ENCODE assay signal across 10 cellular contexts in genomic region chr1:215081566-215082531, GRCh38. TPM values are rescaled to one million over a fixed set of nuclear protein-coding genes. Genes with fewer than 3 reads are reported as not detected.
A peak's percentile ranks its signal among the peaks of the same experiment; 100 is the strongest.
DNase-seq lines count a peak whose midpoint lies in the region; ATAC-seq and TF ChIP-seq lines count a peak whose summit lies in the region.
"Had no signal": no experiment of that assay in that cellular context is flagged by ENCODE, and none has a peak within 500 bp of the region (broad histone marks: within the 10 kb centered on the region; RNA-seq: fewer than 3 reads in every experiment).

No MANE protein-coding gene starts in this region.

- TF ChIP-seq CTCF in brain microvascular endothelial cell (IDR thresholded peaks at IDR 0.05; ENCODE audit: low read depth, low read length, missing control alignments): no peak
- no peak for TF ChIP-seq CTCF in smooth muscle cell (IDR thresholded peaks at IDR 0.05; ENCODE audit: borderline replicate concordance, insufficient read depth, poor library complexity, severe bottlenecking)

- H2AFZ ChIP-seq in smooth muscle cell (ENCODE audit: low read depth): no peak overlapping the region

- no peak for DNase-seq in brain microvascular endothelial cell
- DNase-seq in iPS-NIHi11 (ENCODE audit: low spot score): peak; percentile 32
- DNase-seq in smooth muscle cell (lab: John Stamatoyannopoulos, UW; ENCODE audit: unreplicated experiment): no peak
- DNase-seq in activated CD4-positive, CD25-positive, alpha-beta regulatory T cell treated with anti-CD3 and anti-CD28 coated beads, Interleukin-2, amount 50 U/mL, for 72 hours: no peak
- no peak for DNase-seq in substantia nigra (lab: John Stamatoyannopoulos, UW)
- DNase-seq: NCI-H1694, SHP77 treated with DMSO at 0.1 percent for 48 hours had no signal

- H3F3A ChIP-seq in smooth muscle cell (ENCODE audit: low read depth): no peaks in the 10 kb centered on the region

- H3K4me3 ChIP-seq in HUES6 (ENCODE audit: low read depth, low read length): peak overlapping the region; percentile 76
- peak overlapping the region; percentile 68 for H3K4me3 ChIP-seq in brain microvascular endothelial cell (ENCODE audit: low read depth, low read length)
- H3K4me3 ChIP-seq in smooth muscle cell: peak overlapping the region; percentile 54

- in situ Hi-C loops in brain microvascular endothelial cell (cut with HindIII; ENCODE audit: low pct_ligation_motif_present, low sequenced_read_pairs): no loop called here

- no peak for ATAC-seq in HG03571 (IDR thresholded peaks at IDR 0.05; ENCODE audit: unreplicated experiment)
- no peak for ATAC-seq in GM21528 (IDR thresholded peaks at IDR 0.05; ENCODE audit: low FRiP score, unreplicated experiment)

- H4K20me1 ChIP-seq in smooth muscle cell (ENCODE audit: low read depth): no peaks in the 10 kb centered on the region

- H3K9me3 ChIP-seq in HUES6 (ENCODE audit: control insufficient read depth, insufficient read depth, low read depth, low read length) (no peaks in the 10 kb centered on the region), smooth muscle cell (replicated peaks; ENCODE audit: low read depth) (no peaks in the 10 kb centered on the region)

- 0 out of 2 replicates have a peak, but pooled peaks cover 12% of the 10 kb centered on the region for H3K4me1 ChIP-seq in HUES6 (ENCODE audit: control insufficient read depth, insufficient read depth, low read length)
- H3K4me1 ChIP-seq in smooth muscle cell (ENCODE audit: low read depth): no peaks in the 10 kb centered on the region

- no peak overlapping the region for H3K27ac ChIP-seq in HUES6 (ENCODE audit: low read depth, low read length)
- no peak overlapping the region for H3K27ac ChIP-seq in brain microvascular endothelial cell
- no peak overlapping the region for H3K27ac ChIP-seq in smooth muscle cell (ENCODE audit: low read depth)
- no peak overlapping the region for H3K27ac ChIP-seq in substantia nigra (ENCODE audit: low read depth, low read length, poor library complexity, severe bottlenecking)

- peak overlapping the region; percentile 91 for H3K4me2 ChIP-seq in smooth muscle cell

- peaks cover 93% of the 10 kb centered on the region for H3K27me3 ChIP-seq in HUES6 (ENCODE audit: control insufficient read depth, insufficient read depth, low read length)
- H3K27me3 ChIP-seq in brain microvascular endothelial cell (replicated peaks): no peaks in the 10 kb centered on the region
- peaks cover 93% of the 10 kb centered on the region for H3K27me3 ChIP-seq in smooth muscle cell (ENCODE audit: low read depth)

- no peaks in the 10 kb centered on the region for H3K36me3 ChIP-seq in HUES6 (ENCODE audit: control insufficient read depth, insufficient read depth, low read length)
- H3K36me3 ChIP-seq in brain microvascular endothelial cell (replicated peaks): no peaks in the 10 kb centered on the region
- no peaks in the 10 kb centered on the region for H3K36me3 ChIP-seq in smooth muscle cell (ENCODE audit: low read depth)

- no peaks in the 10 kb centered on the region for H3K79me2 ChIP-seq in smooth muscle cell (ENCODE audit: low read depth)

- WGBS in smooth muscle cell (ENCODE audit: low lambda C conversion rate): 2% methylated on average over 40 of the region's 46 CpGs

- H3K9ac ChIP-seq in HUES6 (ENCODE audit: low read length) (no peak overlapping the region), smooth muscle cell (ENCODE audit: low read depth) (no peak overlapping the region)

RNA-seq across cellular contexts. Expression of gene KCNK2, which starts 0.7 kb away (rescaled TPM):
- total RNA-seq in smooth muscle cell: not detected in 2 replicates
- not detected in 2 replicates for polyA plus RNA-seq in smooth muscle cell
